In the genomic region with DNA sequence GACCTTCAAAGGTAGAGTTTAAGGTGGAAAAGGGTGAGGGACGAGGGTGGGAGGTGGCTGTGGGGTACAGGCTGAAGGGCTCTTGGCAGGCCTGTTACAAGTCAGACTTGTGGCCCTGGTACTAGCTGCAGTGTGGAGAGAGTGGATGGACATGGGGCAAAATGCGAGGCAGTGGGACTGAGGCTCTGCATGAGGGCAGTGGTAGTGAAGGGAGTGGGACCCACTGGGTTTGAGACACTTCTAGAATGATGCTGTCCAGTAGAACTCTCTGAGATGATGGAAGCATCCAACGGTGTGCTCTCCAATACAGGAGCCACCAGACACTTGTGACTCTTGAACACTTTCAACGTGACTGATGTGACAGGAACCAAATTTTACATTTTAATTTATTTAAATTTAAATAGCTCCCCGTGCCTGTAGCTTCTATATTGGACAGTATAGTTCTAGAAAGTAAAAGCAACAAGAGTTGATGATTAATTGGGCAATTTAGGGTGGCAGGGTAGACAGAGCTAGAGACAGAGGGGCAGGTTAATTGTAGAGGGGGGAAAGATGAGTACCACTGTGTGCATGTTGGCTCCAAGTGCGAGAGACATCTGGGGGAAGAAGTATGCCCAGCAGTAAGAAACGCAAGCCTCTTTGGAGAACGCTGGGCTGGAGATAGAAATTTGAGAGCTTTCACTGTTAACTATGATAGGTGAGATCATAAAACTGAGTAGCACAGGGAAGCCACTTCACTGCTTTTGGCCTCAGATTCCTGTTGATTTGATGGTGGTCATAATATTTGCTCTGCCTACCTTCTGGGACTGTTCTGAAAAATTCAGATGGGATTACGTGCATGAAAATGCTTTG, we compare ENCODE assay signal across 21 cellular contexts.
"Had no signal": no experiment of that assay in that cellular context is flagged by ENCODE, and none has a peak within 500 bp of the region (broad histone marks: within the 10 kb centered on the region; RNA-seq: fewer than 3 reads in every experiment).

No MANE protein-coding gene starts in this region.

- H3K4me3 Mint-ChIP-seq: dendritic cell treated with granulocyte-macrophage colony-stimulating factor and Interleukin-4, amounts not matched to agents 40 ng/mL and 50 ng/mL, for 4 days; effector memory CD8-positive, alpha-beta T cell; naive thymus-derived CD8-positive, alpha-beta T cell; neural crest cell had no signal

- H3K27ac Mint-ChIP-seq: dendritic cell treated with granulocyte-macrophage colony-stimulating factor and Interleukin-4, amounts not matched to agents 40 ng/mL and 50 ng/mL, for 4 days; effector memory CD8-positive, alpha-beta T cell; naive thymus-derived CD8-positive, alpha-beta T cell had no signal

- H3K4me3 ChIP-seq: mucosa of descending colon, ovary, right atrium auricular region, sigmoid colon, skin epidermis, stomach, thoracic aorta, transverse colon had no signal

- H3K9me3 ChIP-seq: mucosa of descending colon, ovary, right atrium auricular region, sigmoid colon, stomach, thoracic aorta, transverse colon had no signal

- H3K36me3 ChIP-seq: ovary, right atrium auricular region, sigmoid colon, stomach, thoracic aorta, transverse colon had no signal

- H3K27ac ChIP-seq: ovary, right atrium auricular region, sigmoid colon, skin epidermis, stomach, thoracic aorta, transverse colon had no signal

- H3K4me1 Mint-ChIP-seq: naive thymus-derived CD8-positive, alpha-beta T cell had no signal

- H3K4me1 ChIP-seq: right atrium auricular region, stomach, transverse colon had no signal

- ATAC-seq: effector memory CD8-positive, alpha-beta T cell; left colon; mucosa of descending colon; naive thymus-derived CD8-positive, alpha-beta T cell had no signal

- H3K27me3 Mint-ChIP-seq: dendritic cell treated with granulocyte-macrophage colony-stimulating factor and Interleukin-4, amounts not matched to agents 40 ng/mL and 50 ng/mL, for 4 days had no signal

- DNase-seq: effector memory CD8-positive, alpha-beta T cell; foreskin melanocyte; head of caudate nucleus; hippocampal formation; left colon; mammary epithelial cell; mucosa of descending colon; naive thymus-derived CD8-positive, alpha-beta T cell; ovary; sigmoid colon; stimulated activated CD4-positive, alpha-beta T cell treated with anti-CD3 and anti-CD28 coated beads, Interleukin-2, amount 100 ng/mL, for 24 hours; stimulated activated CD4-positive, alpha-beta T cell treated with anti-CD3 and anti-CD28 coated beads, Interleukin-4, amount 100 ng/mL, for 4 hours; stimulated activated naive CD4-positive, alpha-beta T cell; stomach; substantia nigra; transverse colon had no signal

- H3K27me3 ChIP-seq: ovary, right atrium auricular region, sigmoid colon, stomach, transverse colon had no signal
